In the genomic region with DNA sequence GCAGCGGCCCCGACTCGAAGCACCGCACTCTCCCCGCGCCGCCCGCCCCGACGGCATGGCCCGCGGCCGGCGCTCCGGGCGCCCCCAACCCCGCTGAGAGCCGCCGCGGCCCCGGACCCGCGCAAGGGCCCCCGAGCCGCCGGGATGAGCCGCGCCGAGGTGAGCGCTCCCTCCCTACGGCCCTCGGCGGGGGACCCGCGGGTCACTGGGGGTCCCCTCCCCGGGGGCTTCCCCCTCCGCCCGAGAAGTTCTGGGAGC, we compare ENCODE assay signal across 8 cellular contexts. TPM values are rescaled to one million over a fixed set of nuclear protein-coding genes. Genes with fewer than 3 reads are reported as not detected.
DNase-seq lines count a peak whose midpoint lies in the region; ATAC-seq lines count a peak whose summit lies in the region.

No MANE protein-coding gene starts in this region.

- H3K27ac Mint-ChIP-seq in natural killer cell treated with Interleukin-12 subunit alpha and Interleukin-12 subunit beta and Interleukin-15 and Interleukin-18, amount 100 ng/mL, for 72 hours = no peak overlapping the region

- peak; percentile 8 for ATAC-seq in GM18858 (IDR thresholded peaks at IDR 0.05; ENCODE audit: unreplicated experiment)
- peak; percentile 3 for ATAC-seq in HG03442 (IDR thresholded peaks at IDR 0.05; ENCODE audit: unreplicated experiment)
- ATAC-seq in natural killer cell treated with Interleukin-12 subunit alpha and Interleukin-12 subunit beta and Interleukin-15 and Interleukin-18, amount 100 ng/mL, for 72 hours = no peak

- peak overlapping the region; percentile 65 for H3K4me3 Mint-ChIP-seq in natural killer cell treated with Interleukin-12 subunit alpha and Interleukin-12 subunit beta and Interleukin-15 and Interleukin-18, amount 100 ng/mL, for 72 hours

- H3K27me3 Mint-ChIP-seq in natural killer cell treated with Interleukin-12 subunit alpha and Interleukin-12 subunit beta and Interleukin-15 and Interleukin-18, amount 100 ng/mL, for 72 hours = peaks cover 22 to 38% of the 10 kb centered on the region in 2 donors

- no peaks in the 10 kb centered on the region for H3K36me3 Mint-ChIP-seq in natural killer cell treated with Interleukin-12 subunit alpha and Interleukin-12 subunit beta and Interleukin-15 and Interleukin-18, amount 100 ng/mL, for 72 hours

- H3K27ac ChIP-seq in caudate nucleus (ENCODE audit: low read depth, low read length) = peak overlapping the region; percentile 93

- peaks cover 7 to 15% of the 10 kb centered on the region in 2 donors for H3K4me1 Mint-ChIP-seq in natural killer cell treated with Interleukin-12 subunit alpha and Interleukin-12 subunit beta and Interleukin-15 and Interleukin-18, amount 100 ng/mL, for 72 hours (ENCODE audit: low read depth in 2 of 2)

- no peaks in the 10 kb centered on the region for H3K9me3 Mint-ChIP-seq in natural killer cell treated with Interleukin-12 subunit alpha and Interleukin-12 subunit beta and Interleukin-15 and Interleukin-18, amount 100 ng/mL, for 72 hours

- peak in 2 of 61 donors; percentile 45 to 51 for DNase-seq in caudate nucleus (lab: John Stamatoyannopoulos, UW)
- no peak for DNase-seq in natural killer cell treated with Interleukin-12 subunit alpha and Interleukin-12 subunit beta and Interleukin-15 and Interleukin-18, amount 100 ng/mL, for 72 hours (ENCODE audit: low spot score)
- no peak for DNase-seq in stimulated activated CD4-positive, alpha-beta T cell treated with anti-CD3 and anti-CD28 coated beads, Interleukin-15, amount 100 ng/mL, for 24 hours
- DNase-seq in NCI-H524 treated with DMSO at 0.1 percent for 48 hours (lab: John Stamatoyannopoulos, UW) = no peak
- no peak for DNase-seq in RKO (ENCODE audit: low spot score)
- DNase-seq in NCI-H1417 (lab: John Stamatoyannopoulos, UW) = no peak

RNA-seq across cellular contexts. Expression of a gene that starts 0.8 kb away (rescaled TPM):
- 1 to 10 TPM in 1 of 2 donors, under 1 TPM in 1; 0.26 to 1.0 TPM for total RNA-seq in natural killer cell treated with Interleukin-12 subunit alpha and Interleukin-12 subunit beta and Interleukin-15 and Interleukin-18, amount 100 ng/mL, for 72 hours

RNA-seq across cellular contexts. Expression of a gene that starts 56.4 kb away (rescaled TPM):
- total RNA-seq in natural killer cell treated with Interleukin-12 subunit alpha and Interleukin-12 subunit beta and Interleukin-15 and Interleukin-18, amount 100 ng/mL, for 72 hours = 10 to 100 TPM; 16.3 to 19.7 TPM

Comparison
In these comparisons a context has a peak if more than half of its experiments do, and no peak if none do; other contexts are left out.
1. ATAC-seq: peak in GM18858 (single experiment) and HG03442 (single experiment); none in natural killer cell treated with Interleukin-12 subunit alpha and Interleukin-12 subunit beta and Interleukin-15 and Interleukin-18, amount 100 ng/mL, for 72 hours (0 of 2).